15 cellular contexts compared by ENCODE assay signal in the genomic region with DNA sequence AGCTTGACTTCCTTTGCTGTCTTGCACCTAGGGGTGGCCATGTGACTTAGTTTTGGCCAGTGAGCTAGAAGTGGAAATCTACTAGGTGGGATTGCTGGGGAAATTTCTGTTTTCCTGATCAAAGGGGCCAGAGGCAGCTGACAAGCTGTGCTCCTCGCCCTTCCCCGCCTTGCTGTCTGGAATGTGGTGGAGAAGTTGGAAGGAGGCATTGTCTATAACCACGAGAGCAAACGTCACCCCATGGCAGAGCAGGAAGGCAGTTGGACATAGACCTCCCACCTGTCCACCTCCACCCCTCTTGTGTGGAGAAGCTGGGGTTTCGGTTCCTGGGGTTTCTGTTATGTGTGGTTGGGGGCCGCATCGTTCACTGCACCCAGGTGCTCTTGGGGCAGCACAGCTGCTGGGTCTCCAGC. TPM values are rescaled to one million over a fixed set of nuclear protein-coding genes. Genes with fewer than 3 reads are reported as not detected.
DNase-seq lines count a peak whose midpoint lies in the region; ATAC-seq and TF ChIP-seq lines count a peak whose summit lies in the region.
"Had no signal": no experiment of that assay in that cellular context is flagged by ENCODE, and none has a peak within 500 bp of the region (broad histone marks: within the 10 kb centered on the region; RNA-seq: fewer than 3 reads in every experiment).

No MANE protein-coding gene starts in this region.

- no peak for TF ChIP-seq CTCF in endothelial cell (IDR thresholded peaks at IDR 0.05; ENCODE audit: unreplicated experiment)

- no peaks in the 10 kb centered on the region for H3K4me1 Mint-ChIP-seq in endothelial cell (ENCODE audit: unreplicated experiment)
- H3K4me1 Mint-ChIP-seq in stimulated activated naive B cell treated with anti-CD40 and anti-IgM and Interleukin-4, amounts not matched to agents 10 μg/mL and 1 μg/mL and 100 μg/mL, for 72 hours = peaks cover 11% of the 10 kb centered on the region in 2 donors

- peaks cover 9% of the 10 kb centered on the region for H3K36me3 Mint-ChIP-seq in endothelial cell (ENCODE audit: low read depth, unreplicated experiment)
- H3K36me3 Mint-ChIP-seq in stimulated activated naive B cell treated with anti-CD40 and anti-IgM and Interleukin-4, amounts not matched to agents 10 μg/mL and 1 μg/mL and 100 μg/mL, for 72 hours = peaks cover 48 to 55% of the 10 kb centered on the region in 2 donors

- no peak overlapping the region for H3K4me3 ChIP-seq in Jurkat, Clone E6-1 (ENCODE audit: low read length)
- H3K4me3 ChIP-seq: GM23338, thyroid gland had no signal

- no peaks in the 10 kb centered on the region for H3K9me3 Mint-ChIP-seq in endothelial cell (ENCODE audit: unreplicated experiment)
- no peaks in the 10 kb centered on the region for H3K9me3 Mint-ChIP-seq in stimulated activated naive B cell treated with anti-CD40 and anti-IgM and Interleukin-4, amounts not matched to agents 10 μg/mL and 1 μg/mL and 100 μg/mL, for 72 hours
- H3K9me3 Mint-ChIP-seq: activated CD4-positive, alpha-beta T cell treated with anti-CD3 and anti-CD28 coated beads, Interleukin-2, amount 10 ng/mL, durations not matched to agents 7 days and 5 days; activated T-cell treated with anti-CD3 and anti-CD28 coated beads, Interleukin-2, amount 50 U/mL, for 24 hours; GM23338 had no signal

- DNase-seq in DMS53 (lab: John Stamatoyannopoulos, UW) (peak; percentile 53), DMS53 treated with DMSO at 0.1 percent for 48 hours (lab: John Stamatoyannopoulos, UW; ENCODE audit: unreplicated experiment) (no peak), endothelial cell (ENCODE audit: low spot score) (no peak), NCI-H128 (lab: John Stamatoyannopoulos, UW; ENCODE audit: unreplicated experiment) (no peak), T-helper 9 cell (no peak), iPS-NIHi7 (ENCODE audit: extremely low spot score) (no peak)
- peak; percentile 7 for DNase-seq in Jurkat, Clone E6-1 (ENCODE audit: low read depth, low spot score)
- no peak for DNase-seq in stimulated activated naive B cell treated with anti-CD40 and anti-IgM and Interleukin-4, amounts not matched to agents 10 μg/mL and 1 μg/mL and 100 μg/mL, for 72 hours
- DNase-seq: activated CD4-positive, alpha-beta T cell treated with anti-CD3 and anti-CD28 coated beads, Interleukin-2, amount 10 ng/mL, durations not matched to agents 7 days and 5 days; activated T-cell treated with anti-CD3 and anti-CD28 coated beads, Interleukin-2, amount 50 U/mL, for 24 hours; KBM-7; NCI-H1436 treated with DMSO at 0.1 percent for 48 hours; thyroid gland had no signal

- H3K27me3 Mint-ChIP-seq in endothelial cell (ENCODE audit: unreplicated experiment) = peaks cover 9% of the 10 kb centered on the region
- H3K27me3 Mint-ChIP-seq in stimulated activated naive B cell treated with anti-CD40 and anti-IgM and Interleukin-4, amounts not matched to agents 10 μg/mL and 1 μg/mL and 100 μg/mL, for 72 hours = peaks cover 6 to 8% of the 10 kb centered on the region in 2 donors

- ATAC-seq in stimulated activated naive B cell treated with anti-CD40 and anti-IgM and Interleukin-4, amounts not matched to agents 10 μg/mL and 1 μg/mL and 100 μg/mL, for 72 hours (replicated peaks) = peak; percentile 66 to 72
- ATAC-seq: GM23338 had no signal

- peak overlapping the region; percentile 32 for H3K27ac Mint-ChIP-seq in endothelial cell (ENCODE audit: unreplicated experiment)
- peak overlapping the region; percentile 6 for H3K27ac Mint-ChIP-seq in stimulated activated naive B cell treated with anti-CD40 and anti-IgM and Interleukin-4, amounts not matched to agents 10 μg/mL and 1 μg/mL and 100 μg/mL, for 72 hours
- H3K27ac Mint-ChIP-seq: activated CD4-positive, alpha-beta T cell treated with anti-CD3 and anti-CD28 coated beads, Interleukin-2, amount 10 ng/mL, durations not matched to agents 7 days and 5 days; activated T-cell treated with anti-CD3 and anti-CD28 coated beads, Interleukin-2, amount 50 U/mL, for 24 hours; GM23338 had no signal

- H3K4me3 Mint-ChIP-seq in endothelial cell (ENCODE audit: unreplicated experiment) = peak overlapping the region; percentile 26
- no peak overlapping the region for H3K4me3 Mint-ChIP-seq in stimulated activated naive B cell treated with anti-CD40 and anti-IgM and Interleukin-4, amounts not matched to agents 10 μg/mL and 1 μg/mL and 100 μg/mL, for 72 hours
- H3K4me3 Mint-ChIP-seq: activated CD4-positive, alpha-beta T cell treated with anti-CD3 and anti-CD28 coated beads, Interleukin-2, amount 10 ng/mL, durations not matched to agents 7 days and 5 days; activated T-cell treated with anti-CD3 and anti-CD28 coated beads, Interleukin-2, amount 50 U/mL, for 24 hours; GM23338 had no signal

RNA-seq across cellular contexts. Expression of a gene that starts 7.3 kb away (rescaled TPM):
- 2.2 TPM for polyA plus RNA-seq in Jurkat, Clone E6-1 (2012; ENCODE audit: insufficient read depth, insufficient read length)
- 3.5 TPM for total RNA-seq in endothelial cell (ENCODE audit: unreplicated experiment)
- total RNA-seq: activated CD4-positive, alpha-beta T cell treated with anti-CD3 and anti-CD28 coated beads, Interleukin-2, amount 10 ng/mL, durations not matched to agents 7 days and 5 days; T-helper 2 cell treated with Interferon-gamma antibody and Interleukin-4, amounts not matched to agents 100 ng/mL and 5 ng/mL, for 36 hours had no signal

RNA-seq across cellular contexts. Expression of a gene that starts 27.6 kb away (rescaled TPM):
- 21.7 TPM for polyA plus RNA-seq in Jurkat, Clone E6-1 (2012; ENCODE audit: insufficient read depth, insufficient read length)
- total RNA-seq in endothelial cell (ENCODE audit: unreplicated experiment) = 19.2 TPM

RNA-seq across cellular contexts. Expression of a gene that starts 51.0 kb away (rescaled TPM):
- polyA plus RNA-seq in Jurkat, Clone E6-1 (2012; ENCODE audit: insufficient read depth, insufficient read length) = 15.1 TPM
- 21.0 TPM for total RNA-seq in endothelial cell (ENCODE audit: unreplicated experiment)

Comparison
In these comparisons a context has a peak if more than half of its experiments do, and no peak if none do; other contexts are left out.
1. DNase-seq: peak in DMS53 (single experiment) and Jurkat, Clone E6-1 (single experiment); none in DMS53 treated with DMSO at 0.1 percent for 48 hours (single experiment), endothelial cell (single experiment), stimulated activated naive B cell treated with anti-CD40 and anti-IgM and Interleukin-4, amounts not matched to agents 10 μg/mL and 1 μg/mL and 100 μg/mL, for 72 hours (single experiment), NCI-H128 (single experiment), T-helper 9 cell (single experiment) and iPS-NIHi7 (single experiment).